Comparison of ENCODE assay signal across 12 cellular contexts in the genomic region with DNA sequence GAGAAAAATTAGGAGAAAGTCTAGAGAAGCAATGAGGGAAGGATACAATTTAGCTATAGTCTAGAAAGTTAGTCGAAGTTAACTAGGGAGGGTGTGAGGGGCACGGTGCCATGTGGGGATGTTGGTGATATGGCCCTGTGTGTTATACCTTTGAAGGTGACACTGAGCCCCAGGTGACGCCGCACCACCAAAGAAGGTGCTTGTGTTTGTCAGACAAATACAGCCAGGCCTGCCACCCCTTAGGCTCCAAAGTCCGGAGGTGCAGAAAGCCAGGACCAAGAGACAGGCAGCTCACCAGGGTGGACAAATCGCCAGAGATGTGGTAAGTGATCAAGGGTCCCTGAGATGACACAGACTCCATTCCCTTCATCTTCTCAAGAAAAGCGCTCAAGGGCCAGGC. TPM values are rescaled to one million over a fixed set of nuclear protein-coding genes. Genes with fewer than 3 reads are reported as not detected.
A peak's percentile ranks its signal among the peaks of the same experiment; 100 is the strongest.
DNase-seq lines count a peak whose midpoint lies in the region; ATAC-seq and TF ChIP-seq lines count a peak whose summit lies in the region.
"Had no signal": no experiment of that assay in that cellular context is flagged by ENCODE, and none has a peak within 500 bp of the region (broad histone marks: within the 10 kb centered on the region; RNA-seq: fewer than 3 reads in every experiment).

No MANE protein-coding gene starts in this region.

- H3K79me2 ChIP-seq in osteoblast (ENCODE audit: insufficient read depth, low read length), result no peaks in the 10 kb centered on the region

- H3K4me3 ChIP-seq in breast epithelium (peak overlapping the region; percentile 43 to 62 (median 50)), gastroesophageal sphincter (peak overlapping the region; percentile 54 to 79), osteoblast (ENCODE audit: insufficient read depth, low read length) (peak overlapping the region; percentile 69), upper lobe of right lung (peak overlapping the region; percentile 43)

- H3K36me3 ChIP-seq in breast epithelium (no peaks in the 10 kb centered on the region), gastroesophageal sphincter (peaks cover 0 to 40% of the 10 kb centered on the region in 2 donors), osteoblast (ENCODE audit: insufficient read depth, low read length) (peaks cover 9% of the 10 kb centered on the region), upper lobe of right lung (peaks cover 10% of the 10 kb centered on the region)

- H3K4me1 ChIP-seq in breast epithelium (no peaks in the 10 kb centered on the region), gastroesophageal sphincter (peaks cover 5 to 58% (median 6%) of the 10 kb centered on the region in 3 donors), osteoblast (ENCODE audit: insufficient read depth, low read length) (peaks cover 31% of the 10 kb centered on the region), upper lobe of right lung (peaks cover 16% of the 10 kb centered on the region)

- no peaks in the 10 kb centered on the region for H3K9me3 ChIP-seq in breast epithelium
- no peaks in the 10 kb centered on the region for H3K9me3 ChIP-seq in gastroesophageal sphincter
- H3K9me3 ChIP-seq in osteoblast (ENCODE audit: low read depth, low read length), result no peaks in the 10 kb centered on the region
- H3K9me3 ChIP-seq in upper lobe of right lung, result no peaks in the 10 kb centered on the region

- 85 to 91% methylated on average over 4 of the region's 7 CpGs for WGBS in gastroesophageal sphincter (ENCODE audit: low coverage in 1 of 2), 2 donors

- H4K20me1 ChIP-seq in osteoblast (ENCODE audit: insufficient read depth, low read length), result no peaks in the 10 kb centered on the region

- no peak overlapping the region for H2AFZ ChIP-seq in osteoblast (ENCODE audit: low read length)

- no peaks in the 10 kb centered on the region for H3K4me1 Mint-ChIP-seq in type B pancreatic cell (ENCODE audit: unreplicated experiment)
- H3K4me1 Mint-ChIP-seq: activated B cell treated with CpG ODN at 0.5 μM for 24 hours had no signal

- no peak overlapping the region for H3K4me3 Mint-ChIP-seq in type B pancreatic cell
- H3K4me3 Mint-ChIP-seq: activated B cell treated with CpG ODN at 0.5 μM for 24 hours had no signal

- H3K27ac Mint-ChIP-seq in type B pancreatic cell, result no peak overlapping the region
- H3K27ac Mint-ChIP-seq: activated B cell treated with CpG ODN at 0.5 μM for 24 hours had no signal

- H3K4me2 ChIP-seq in osteoblast (ENCODE audit: insufficient read depth, low read length), result peak overlapping the region; percentile 89

- H3K27me3 Mint-ChIP-seq in type B pancreatic cell, result peaks cover 39% of the 10 kb centered on the region

- H3K9me3 Mint-ChIP-seq in type B pancreatic cell, result no peaks in the 10 kb centered on the region
- H3K9me3 Mint-ChIP-seq: activated B cell treated with CpG ODN at 0.5 μM for 24 hours had no signal

- TF ChIP-seq POLR2A in breast epithelium (IDR thresholded peaks at IDR 0.05), result no peak
- TF ChIP-seq POLR2A in gastroesophageal sphincter (IDR thresholded peaks at IDR 0.05), result no peak

- no peak for TF ChIP-seq CTCF in breast epithelium (IDR thresholded peaks at IDR 0.05)
- no peak for TF ChIP-seq CTCF in gastroesophageal sphincter (IDR thresholded peaks at IDR 0.05)
- no peak for TF ChIP-seq CTCF in osteoblast (IDR thresholded peaks at IDR 0.05; ENCODE audit: extremely low read depth, low read depth, low read length)
- TF ChIP-seq CTCF in upper lobe of right lung (IDR thresholded peaks at IDR 0.05), result no peak
- no peak for TF ChIP-seq CTCF in type B pancreatic cell (conservative IDR thresholded peaks at IDR 0.05)

- H3K27me3 ChIP-seq in breast epithelium (no peaks in the 10 kb centered on the region), gastroesophageal sphincter (no peaks in the 10 kb centered on the region), osteoblast (ENCODE audit: insufficient read depth, low read length) (no peaks in the 10 kb centered on the region), upper lobe of right lung (no peaks in the 10 kb centered on the region)

- ATAC-seq in gastroesophageal sphincter (no peak), upper lobe of right lung (no peak)

- H3K27ac ChIP-seq in breast epithelium (peak overlapping the region; percentile 84 to 92), gastroesophageal sphincter (peak overlapping the region; percentile 82 to 96 (median 86)), osteoblast (ENCODE audit: low read depth, low read length) (no peak overlapping the region), upper lobe of right lung (peak overlapping the region; percentile 81)

- intact Hi-C loops in breast epithelium (cut with DNase I; ENCODE audit: low total_unique reads), result no loop called here
- intact Hi-C loops in upper lobe of right lung (cut with DNase I), result loop anchor here (5.0 kb wide), 1 partner anchor 36 kb away; no protein-coding TSS in a partner anchor

- no peaks in the 10 kb centered on the region for H3K36me3 Mint-ChIP-seq in type B pancreatic cell

- TF ChIP-seq EP300 in gastroesophageal sphincter (IDR thresholded peaks at IDR 0.05), result no peak

- no peak for DNase-seq in breast epithelium (ENCODE audit: low spot score in 2 of 2)
- DNase-seq in osteoblast (ENCODE audit: insufficient read length, low spot score, missing footprints), result no peak
- no peak for DNase-seq in upper lobe of right lung
- DNase-seq in activated CD8-positive, alpha-beta memory T cell treated with anti-CD3 and anti-CD28 coated beads, Interleukin-2, amount 50 U/mL, for 4 hours, result no peak
- no peak for DNase-seq in UCSD-AML1 (lab: John Stamatoyannopoulos, UW; ENCODE audit: unreplicated experiment)
- no peak for DNase-seq in type B pancreatic cell (ENCODE audit: extremely low spot score, unreplicated experiment)
- DNase-seq: activated B cell treated with CpG ODN at 0.5 μM for 24 hours; activated naive CD4-positive, alpha-beta T cell; NCI-H774; retina; stimulated activated CD8-positive, alpha-beta memory T cell treated with anti-CD3 and anti-CD28 coated beads, Interleukin-4, amount 100 ng/mL, for 48 hours had no signal

RNA-seq across cellular contexts. Expression of gene C1S, which starts 1.1 kb away (rescaled TPM):
- 100 to 1,000 TPM; 307 to 959 (median 622) TPM for total RNA-seq in breast epithelium
- total RNA-seq in gastroesophageal sphincter, result 100 to 1,000 TPM; 391 to 853 (median 638) TPM
- total RNA-seq in osteoblast, result 443 and 478 TPM in 2 replicates
- 321 TPM for total RNA-seq in upper lobe of right lung
- total RNA-seq in type B pancreatic cell (ENCODE audit: low replicate concordance), result 2.7 and 3.1 TPM in 2 replicates

RNA-seq across cellular contexts. Expression of gene C1R, which starts 30.6 kb away (rescaled TPM):
- total RNA-seq in breast epithelium, result 100 to 1,000 TPM; 302 to 773 (median 582) TPM
- total RNA-seq in gastroesophageal sphincter, result 100 to 1,000 TPM; 330 to 846 (median 620) TPM
- 313 and 330 TPM in 2 replicates for total RNA-seq in osteoblast
- total RNA-seq in upper lobe of right lung, result 367 TPM
- total RNA-seq in type B pancreatic cell (ENCODE audit: low replicate concordance), result 5.4 and 6.5 TPM in 2 replicates

RNA-seq across cellular contexts. Expression of gene LPCAT3, which starts 43.3 kb away (rescaled TPM):
- 10 to 100 TPM; 28.3 to 67.5 (median 63.7) TPM for total RNA-seq in breast epithelium
- total RNA-seq in gastroesophageal sphincter, result 10 to 100 TPM; 23.7 to 33.7 (median 26.6) TPM
- 20.3 and 23.6 TPM in 2 replicates for total RNA-seq in osteoblast
- 70.5 TPM for total RNA-seq in upper lobe of right lung
- total RNA-seq in type B pancreatic cell (ENCODE audit: low replicate concordance), result 34.4 and 79.0 TPM in 2 replicates

RNA-seq across cellular contexts. Expression of gene C1RL, which starts 47.4 kb away (rescaled TPM):
- total RNA-seq in breast epithelium (100 to 1,000 TPM in 2 of 3 donors, 10 to 100 TPM in 1; 80.6 to 138 (median 124) TPM), gastroesophageal sphincter (100 to 1,000 TPM in 2 of 4 donors, 10 to 100 TPM in 2; 85.9 to 181 (median 103) TPM), osteoblast (63.7 and 67.5 TPM in 2 replicates), upper lobe of right lung (91.6 TPM), type B pancreatic cell (ENCODE audit: low replicate concordance) (32.4 and 58.0 TPM in 2 replicates)

Comparison
In these comparisons a context has a peak if more than half of its experiments do, and no peak if none do; other contexts are left out.
1. RNA of gene C1S, which starts 1.1 kb away (total RNA-seq): 391 to 853 TPM in gastroesophageal sphincter, 307 to 959 TPM in breast epithelium, 443 to 478 TPM in osteoblast and 321 TPM in upper lobe of right lung (single experiment); 2.7 to 3.1 TPM in type B pancreatic cell; every median in the first group is over 10 times any median in the second.
2. RNA of gene C1R, which starts 30.6 kb away (total RNA-seq): 330 to 846 TPM in gastroesophageal sphincter, 302 to 773 TPM in breast epithelium, 367 TPM in upper lobe of right lung (single experiment) and 313 to 330 TPM in osteoblast; 5.4 to 6.5 TPM in type B pancreatic cell; every median in the first group is over 10 times any median in the second.
3. Peak in every context shown above with its lines, with median percentiles within 50 percentile points of each other: H3K4me3 ChIP-seq.